ENCODE assay signal across 14 cellular contexts in the genomic region with DNA sequence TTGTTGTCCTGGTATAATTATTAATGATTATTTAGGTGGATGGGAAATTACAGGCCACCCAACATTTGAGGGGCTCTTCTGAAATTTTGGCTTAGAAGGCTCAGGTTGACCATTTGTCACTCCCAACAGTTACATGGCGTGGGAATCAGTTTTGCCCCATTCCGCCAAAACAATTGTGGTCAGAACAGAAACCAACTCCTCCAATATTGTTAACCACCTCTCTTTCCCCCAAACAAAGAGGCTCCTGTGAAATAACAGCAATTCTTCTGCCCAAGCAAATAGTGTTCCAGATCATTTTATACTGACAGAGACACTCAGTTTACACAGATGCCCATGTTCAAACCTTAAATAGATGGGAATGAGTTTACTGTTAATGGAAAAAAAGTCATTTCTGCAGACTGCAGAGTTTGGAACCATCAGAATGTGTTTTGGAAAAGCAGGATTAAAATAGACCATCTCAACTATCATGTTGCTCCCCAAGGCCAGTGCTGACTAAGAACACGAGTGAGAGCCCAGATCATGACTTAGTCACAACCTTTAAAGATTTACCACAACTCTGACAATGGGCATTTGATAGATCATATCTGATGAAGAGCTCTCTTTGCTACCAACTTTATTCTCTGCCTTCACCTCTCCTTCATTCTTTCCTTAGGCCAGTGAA.
A peak's percentile ranks its signal among the peaks of the same experiment; 100 is the strongest.
DNase-seq lines count a peak whose midpoint lies in the region; ATAC-seq and TF ChIP-seq lines count a peak whose summit lies in the region.
"Had no signal": no experiment of that assay in that cellular context is flagged by ENCODE, and none has a peak within 500 bp of the region (broad histone marks: within the 10 kb centered on the region; RNA-seq: fewer than 3 reads in every experiment).

No MANE protein-coding gene starts in this region.

- no CpG with 5 or more reads among the region's 3 CpGs for WGBS in H9 (ENCODE audit: extremely low coverage, insufficient read length, low lambda C conversion rate)

- H2AFZ ChIP-seq in H9 (ENCODE audit: low read length): no peak overlapping the region

- intact Hi-C loops in activated naive CD4-positive, alpha-beta T cell treated with anti-CD3 and anti-CD28 coated beads for 36 hours (cut with micrococcal nuclease): no loop called here
- intact Hi-C loops in head of caudate nucleus (cut with DNase I): no loop called here

- no peak overlapping the region for H3K18ac ChIP-seq in H9 (ENCODE audit: insufficient read length, low read depth, low read length)

- no peak overlapping the region for H3K56ac ChIP-seq in H9 (ENCODE audit: insufficient read length, low read depth, low read length)

- ATAC-seq in HG02938 (IDR thresholded peaks at IDR 0.05; ENCODE audit: unreplicated experiment): peak; percentile 89
- ATAC-seq in stimulated activated naive CD8-positive, alpha-beta T cell treated with anti-CD3 and anti-CD28 coated beads, Interleukin-15, Interleukin-2, amounts not matched to agents 100 U/mL and 50 U/mL, for 24 hours: peak; percentile 75
- ATAC-seq: activated CD4-positive, CD25-positive, alpha-beta regulatory T cell treated with anti-CD3 and anti-CD28 coated beads, Interleukin-2, amount 50 U/mL, for 24 hours had no signal

- H3K9ac ChIP-seq in H9 (ENCODE audit: extremely low read depth, insufficient read length, low read length): no peak overlapping the region

- no peak overlapping the region for H3K27ac ChIP-seq in H9 (ENCODE audit: insufficient read length, low read depth, low read length)
- H3K27ac ChIP-seq: spleen, stomach had no signal

- no peak overlapping the region for H4K5ac ChIP-seq in H9 (ENCODE audit: insufficient read length, low read depth, low read length)

- TF ChIP-seq CTCF in H9 (conservative IDR thresholded peaks at IDR 0.05): no peak

- H3K79me2 ChIP-seq in H9 (ENCODE audit: insufficient read depth, low read length): no peaks in the 10 kb centered on the region

- H3K9me3 ChIP-seq in H9 (ENCODE audit: control insufficient read depth, low read depth, low read length): no peaks in the 10 kb centered on the region
- H3K9me3 ChIP-seq: spleen, stomach had no signal

- H3K4me2 ChIP-seq in H9 (ENCODE audit: insufficient read depth, insufficient read length, low read length): no peak overlapping the region

- H2BK15ac ChIP-seq in H9 (ENCODE audit: low read depth, low read length): no peak overlapping the region

- no peak overlapping the region for H3K4me3 Mint-ChIP-seq in activated naive CD4-positive, alpha-beta T cell treated with anti-CD3 and anti-CD28 coated beads for 36 hours
- no peak overlapping the region for H3K4me3 Mint-ChIP-seq in T-helper 2 cell treated with Interferon-gamma antibody and Interleukin-4, amounts not matched to agents 5 μg/mL and 100 μg/mL, for 36 hours
- no peak overlapping the region for H3K4me3 Mint-ChIP-seq in H9

- H4K20me1 ChIP-seq in H9 (ENCODE audit: control insufficient read depth, insufficient read depth, insufficient read length): no peaks in the 10 kb centered on the region

- CTCF ChIA-PET in activated naive CD4-positive, alpha-beta T cell treated with anti-CD3 and anti-CD28 coated beads for 36 hours (lab: Charles Lee): no interaction called here

- DNase-seq in activated naive CD4-positive, alpha-beta T cell treated with anti-CD3 and anti-CD28 coated beads for 36 hours: peak; percentile 13
- DNase-seq in activated naive CD4-positive, alpha-beta T cell (lab: John Stamatoyannopoulos, UW): no peak
- DNase-seq in T-helper 2 cell treated with Interferon-gamma antibody and Interleukin-4, amounts not matched to agents 5 μg/mL and 100 μg/mL, for 36 hours (ENCODE audit: low spot score): peak; percentile 10
- DNase-seq in stimulated activated naive CD8-positive, alpha-beta T cell treated with anti-CD3 and anti-CD28 coated beads, Interleukin-15, Interleukin-2, amounts not matched to agents 100 U/mL and 50 U/mL, for 24 hours: peak; percentile 19
- DNase-seq in activated effector memory CD4-positive, alpha-beta T cell treated with Interleukin-2 at 50 U/mL for 16 hours: no peak
- DNase-seq in head of caudate nucleus (no peak), H9 (no peak)
- DNase-seq: ACHN, anterior cingulate cortex, mesendoderm, spleen, stomach had no signal

- no peaks in the 10 kb centered on the region for H3K27me3 Mint-ChIP-seq in activated naive CD4-positive, alpha-beta T cell treated with anti-CD3 and anti-CD28 coated beads for 36 hours (ENCODE audit: low read depth)
- no peaks in the 10 kb centered on the region for H3K27me3 Mint-ChIP-seq in T-helper 2 cell treated with Interferon-gamma antibody and Interleukin-4, amounts not matched to agents 5 μg/mL and 100 μg/mL, for 36 hours (ENCODE audit: low read depth)
- no peaks in the 10 kb centered on the region for H3K27me3 Mint-ChIP-seq in H9 (ENCODE audit: low read depth)

- H3K36me3 Mint-ChIP-seq in activated naive CD4-positive, alpha-beta T cell treated with anti-CD3 and anti-CD28 coated beads for 36 hours (ENCODE audit: low read depth): no peaks in the 10 kb centered on the region
- no peaks in the 10 kb centered on the region for H3K36me3 Mint-ChIP-seq in T-helper 2 cell treated with Interferon-gamma antibody and Interleukin-4, amounts not matched to agents 5 μg/mL and 100 μg/mL, for 36 hours (ENCODE audit: low read depth)
- H3K36me3 Mint-ChIP-seq in H9 (ENCODE audit: insufficient read depth in 1 of 3, low read depth in 3 of 3): no peaks in the 10 kb centered on the region

- H3K14ac ChIP-seq in H9 (ENCODE audit: insufficient read depth, low read length): no peak overlapping the region

- no peak overlapping the region for H4K8ac ChIP-seq in H9 (replicated peaks; ENCODE audit: insufficient read length, low read depth, low read length)

- H2BK120ac ChIP-seq in H9 (ENCODE audit: low read depth, low read length, poor library complexity, severe bottlenecking): no peak overlapping the region

- H3K23me2 ChIP-seq in H9 (ENCODE audit: insufficient read length, low read depth, low read length, poor library complexity, severe bottlenecking): no peaks in the 10 kb centered on the region

- no peak overlapping the region for H3K23ac ChIP-seq in H9 (ENCODE audit: insufficient read length, low read depth, low read length)

- no peaks in the 10 kb centered on the region for H3K4me1 Mint-ChIP-seq in activated naive CD4-positive, alpha-beta T cell treated with anti-CD3 and anti-CD28 coated beads for 36 hours (ENCODE audit: low read depth)
- H3K4me1 Mint-ChIP-seq in T-helper 2 cell treated with Interferon-gamma antibody and Interleukin-4, amounts not matched to agents 5 μg/mL and 100 μg/mL, for 36 hours (ENCODE audit: low read depth): peaks cover 5% of the 10 kb centered on the region
- H3K4me1 Mint-ChIP-seq in H9: no peaks in the 10 kb centered on the region

- no peak overlapping the region for H3K4ac ChIP-seq in H9 (ENCODE audit: low read depth, low read length)

- H2BK20ac ChIP-seq in H9 (ENCODE audit: low read depth, low read length, poor library complexity, severe bottlenecking): no peak overlapping the region

- H3K9me3 Mint-ChIP-seq in activated naive CD4-positive, alpha-beta T cell treated with anti-CD3 and anti-CD28 coated beads for 36 hours: no peaks in the 10 kb centered on the region
- H3K9me3 Mint-ChIP-seq in T-helper 2 cell treated with Interferon-gamma antibody and Interleukin-4, amounts not matched to agents 5 μg/mL and 100 μg/mL, for 36 hours: no peaks in the 10 kb centered on the region
- H3K9me3 Mint-ChIP-seq in H9: no peaks in the 10 kb centered on the region

- no peak overlapping the region for H3K27ac Mint-ChIP-seq in activated naive CD4-positive, alpha-beta T cell treated with anti-CD3 and anti-CD28 coated beads for 36 hours
- H3K27ac Mint-ChIP-seq in T-helper 2 cell treated with Interferon-gamma antibody and Interleukin-4, amounts not matched to agents 5 μg/mL and 100 μg/mL, for 36 hours: no peak overlapping the region
- H3K27ac Mint-ChIP-seq in H9: no peak overlapping the region

- H3K27me3 ChIP-seq in H9 (ENCODE audit: insufficient read depth, low read length): no peaks in the 10 kb centered on the region
- H3K27me3 ChIP-seq: spleen, stomach had no signal

- H3T11ph ChIP-seq in H9 (ENCODE audit: low read length): no peak overlapping the region

- no peak overlapping the region for H2AK5ac ChIP-seq in H9 (ENCODE audit: insufficient read length, low read length)

- no peaks in the 10 kb centered on the region for H3K79me1 ChIP-seq in H9 (ENCODE audit: insufficient read depth, low read depth, low read length, poor library complexity, severe bottlenecking)

- no peak overlapping the region for H2BK5ac ChIP-seq in H9 (ENCODE audit: insufficient read length, low read length)

- H3K4me1 ChIP-seq in H9 (ENCODE audit: insufficient read depth, low read length): no peaks in the 10 kb centered on the region
- H3K4me1 ChIP-seq: spleen, stomach had no signal

- H2BK12ac ChIP-seq in H9 (ENCODE audit: insufficient read length, low read depth, low read length): no peak overlapping the region

- H4K91ac ChIP-seq in H9 (ENCODE audit: insufficient read length, low read depth, low read length): no peak overlapping the region

Comparison
In these comparisons a context has a peak if more than half of its experiments do, and no peak if none do; other contexts are left out.
1. DNase-seq: peak in activated naive CD4-positive, alpha-beta T cell treated with anti-CD3 and anti-CD28 coated beads for 36 hours (single experiment), T-helper 2 cell treated with Interferon-gamma antibody and Interleukin-4, amounts not matched to agents 5 μg/mL and 100 μg/mL, for 36 hours (single experiment) and stimulated activated naive CD8-positive, alpha-beta T cell treated with anti-CD3 and anti-CD28 coated beads, Interleukin-15, Interleukin-2, amounts not matched to agents 100 U/mL and 50 U/mL, for 24 hours (single experiment); none in activated naive CD4-positive, alpha-beta T cell (0 of 4), activated effector memory CD4-positive, alpha-beta T cell treated with Interleukin-2 at 50 U/mL for 16 hours (single experiment), head of caudate nucleus (0 of 42) and H9 (single experiment).